8 cellular contexts compared by ENCODE assay signal in genomic region chr14:89681086-89682018, GRCh38.
DNase-seq lines count a peak whose midpoint lies in the region; ATAC-seq lines count a peak whose summit lies in the region.

No MANE protein-coding gene starts in this region.

- peak; percentile 43 to 45 for DNase-seq in activated CD4-positive, alpha-beta T cell treated with anti-CD3 and anti-CD28 coated beads for 24 hours (ENCODE audit: low read depth in 2 of 2)
- DNase-seq in immature natural killer cell (peak in 2 of 3 donors; percentile 14 to 17), epidermal melanocyte (ENCODE audit: insufficient read length, low spot score) (no peak), putamen (ENCODE audit: low spot score) (no peak), NCI-H748 (lab: John Stamatoyannopoulos, UW; ENCODE audit: unreplicated experiment) (no peak)

- peak overlapping the region; percentile 73 to 86 (median 77) for H3K4me3 Mint-ChIP-seq in immature natural killer cell

- ATAC-seq in GM19023 (IDR thresholded peaks at IDR 0.05; ENCODE audit: unreplicated experiment) (peak; percentile 69), HG03045 (IDR thresholded peaks at IDR 0.05; ENCODE audit: unreplicated experiment) (peak; percentile 91)

- H3K36me3 Mint-ChIP-seq in immature natural killer cell, result no peaks in the 10 kb centered on the region

- peaks cover 0 to 1% (median 0%) of the 10 kb centered on the region in 3 donors for H3K27me3 Mint-ChIP-seq in immature natural killer cell (ENCODE audit: low read depth in 3 of 3)

- peak overlapping the region; percentile 61 for H3K27ac ChIP-seq in temporal lobe (ENCODE audit: low read depth, low read length)

- peak overlapping the region; percentile 78 to 94 (median 87) for H3K27ac Mint-ChIP-seq in immature natural killer cell

- peaks cover 28 to 32% of the 10 kb centered on the region in 2 donors for H3K4me1 Mint-ChIP-seq in immature natural killer cell

- H3K9me3 Mint-ChIP-seq in immature natural killer cell, result peaks cover 0 to 2% (median 0%) of the 10 kb centered on the region in 6 donors

Comparison
In these comparisons a context has a peak if more than half of its experiments do, and no peak if none do; other contexts are left out.
1. DNase-seq: peak in activated CD4-positive, alpha-beta T cell treated with anti-CD3 and anti-CD28 coated beads for 24 hours (2 of 2) and immature natural killer cell (2 of 3); none in epidermal melanocyte (single experiment), putamen (single experiment) and NCI-H748 (single experiment).